Comparison of ENCODE assay signal across 1 cellular context in the genomic region with DNA sequence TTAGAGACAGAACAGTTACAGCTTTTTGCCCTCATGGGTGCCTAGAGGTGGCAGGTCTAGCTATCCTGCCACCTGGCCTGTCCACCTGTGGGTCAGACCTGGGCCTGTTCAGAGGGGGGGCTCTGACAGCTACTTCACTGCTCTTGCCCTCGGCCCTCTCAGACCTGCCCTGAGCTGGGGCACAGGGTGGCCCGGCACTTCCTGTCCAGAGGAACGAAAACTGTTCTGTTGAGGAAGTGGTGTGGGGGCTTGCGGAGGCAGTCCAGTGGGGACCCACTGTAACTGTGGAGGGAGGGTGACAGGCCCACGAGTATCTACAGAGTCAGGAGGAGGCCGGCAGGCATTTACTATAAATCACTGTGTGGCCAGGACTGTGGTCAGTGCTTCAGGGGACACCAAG.
TF ChIP-seq lines count a peak whose summit lies in the region.

No MANE protein-coding gene starts in this region.

TF ChIP-seq in GM23338, 12 proteins besides CTCF, POLR2A, EP300 and RAD21 (continued from another document):
- TF ChIP-seq JUNB (IDR thresholded peaks at IDR 0.05; ENCODE audit: unreplicated experiment) (no peak), STAT1 (IDR thresholded peaks at IDR 0.05; ENCODE audit: unreplicated experiment) (no peak), EZH2phosphoT487 (IDR thresholded peaks at IDR 0.05; ENCODE audit: unreplicated experiment) (no peak), EZH2 (IDR thresholded peaks at IDR 0.05; ENCODE audit: low read depth, unreplicated experiment) (no peak), CREB1 (CRISPR knock-in tag; IDR thresholded peaks at IDR 0.05; ENCODE audit: low read depth) (no peak), ZNF331 (CRISPR knock-in tag; IDR thresholded peaks at IDR 0.05; ENCODE audit: low read depth) (no peak)
- TF ChIP-seq, protein P1, sequence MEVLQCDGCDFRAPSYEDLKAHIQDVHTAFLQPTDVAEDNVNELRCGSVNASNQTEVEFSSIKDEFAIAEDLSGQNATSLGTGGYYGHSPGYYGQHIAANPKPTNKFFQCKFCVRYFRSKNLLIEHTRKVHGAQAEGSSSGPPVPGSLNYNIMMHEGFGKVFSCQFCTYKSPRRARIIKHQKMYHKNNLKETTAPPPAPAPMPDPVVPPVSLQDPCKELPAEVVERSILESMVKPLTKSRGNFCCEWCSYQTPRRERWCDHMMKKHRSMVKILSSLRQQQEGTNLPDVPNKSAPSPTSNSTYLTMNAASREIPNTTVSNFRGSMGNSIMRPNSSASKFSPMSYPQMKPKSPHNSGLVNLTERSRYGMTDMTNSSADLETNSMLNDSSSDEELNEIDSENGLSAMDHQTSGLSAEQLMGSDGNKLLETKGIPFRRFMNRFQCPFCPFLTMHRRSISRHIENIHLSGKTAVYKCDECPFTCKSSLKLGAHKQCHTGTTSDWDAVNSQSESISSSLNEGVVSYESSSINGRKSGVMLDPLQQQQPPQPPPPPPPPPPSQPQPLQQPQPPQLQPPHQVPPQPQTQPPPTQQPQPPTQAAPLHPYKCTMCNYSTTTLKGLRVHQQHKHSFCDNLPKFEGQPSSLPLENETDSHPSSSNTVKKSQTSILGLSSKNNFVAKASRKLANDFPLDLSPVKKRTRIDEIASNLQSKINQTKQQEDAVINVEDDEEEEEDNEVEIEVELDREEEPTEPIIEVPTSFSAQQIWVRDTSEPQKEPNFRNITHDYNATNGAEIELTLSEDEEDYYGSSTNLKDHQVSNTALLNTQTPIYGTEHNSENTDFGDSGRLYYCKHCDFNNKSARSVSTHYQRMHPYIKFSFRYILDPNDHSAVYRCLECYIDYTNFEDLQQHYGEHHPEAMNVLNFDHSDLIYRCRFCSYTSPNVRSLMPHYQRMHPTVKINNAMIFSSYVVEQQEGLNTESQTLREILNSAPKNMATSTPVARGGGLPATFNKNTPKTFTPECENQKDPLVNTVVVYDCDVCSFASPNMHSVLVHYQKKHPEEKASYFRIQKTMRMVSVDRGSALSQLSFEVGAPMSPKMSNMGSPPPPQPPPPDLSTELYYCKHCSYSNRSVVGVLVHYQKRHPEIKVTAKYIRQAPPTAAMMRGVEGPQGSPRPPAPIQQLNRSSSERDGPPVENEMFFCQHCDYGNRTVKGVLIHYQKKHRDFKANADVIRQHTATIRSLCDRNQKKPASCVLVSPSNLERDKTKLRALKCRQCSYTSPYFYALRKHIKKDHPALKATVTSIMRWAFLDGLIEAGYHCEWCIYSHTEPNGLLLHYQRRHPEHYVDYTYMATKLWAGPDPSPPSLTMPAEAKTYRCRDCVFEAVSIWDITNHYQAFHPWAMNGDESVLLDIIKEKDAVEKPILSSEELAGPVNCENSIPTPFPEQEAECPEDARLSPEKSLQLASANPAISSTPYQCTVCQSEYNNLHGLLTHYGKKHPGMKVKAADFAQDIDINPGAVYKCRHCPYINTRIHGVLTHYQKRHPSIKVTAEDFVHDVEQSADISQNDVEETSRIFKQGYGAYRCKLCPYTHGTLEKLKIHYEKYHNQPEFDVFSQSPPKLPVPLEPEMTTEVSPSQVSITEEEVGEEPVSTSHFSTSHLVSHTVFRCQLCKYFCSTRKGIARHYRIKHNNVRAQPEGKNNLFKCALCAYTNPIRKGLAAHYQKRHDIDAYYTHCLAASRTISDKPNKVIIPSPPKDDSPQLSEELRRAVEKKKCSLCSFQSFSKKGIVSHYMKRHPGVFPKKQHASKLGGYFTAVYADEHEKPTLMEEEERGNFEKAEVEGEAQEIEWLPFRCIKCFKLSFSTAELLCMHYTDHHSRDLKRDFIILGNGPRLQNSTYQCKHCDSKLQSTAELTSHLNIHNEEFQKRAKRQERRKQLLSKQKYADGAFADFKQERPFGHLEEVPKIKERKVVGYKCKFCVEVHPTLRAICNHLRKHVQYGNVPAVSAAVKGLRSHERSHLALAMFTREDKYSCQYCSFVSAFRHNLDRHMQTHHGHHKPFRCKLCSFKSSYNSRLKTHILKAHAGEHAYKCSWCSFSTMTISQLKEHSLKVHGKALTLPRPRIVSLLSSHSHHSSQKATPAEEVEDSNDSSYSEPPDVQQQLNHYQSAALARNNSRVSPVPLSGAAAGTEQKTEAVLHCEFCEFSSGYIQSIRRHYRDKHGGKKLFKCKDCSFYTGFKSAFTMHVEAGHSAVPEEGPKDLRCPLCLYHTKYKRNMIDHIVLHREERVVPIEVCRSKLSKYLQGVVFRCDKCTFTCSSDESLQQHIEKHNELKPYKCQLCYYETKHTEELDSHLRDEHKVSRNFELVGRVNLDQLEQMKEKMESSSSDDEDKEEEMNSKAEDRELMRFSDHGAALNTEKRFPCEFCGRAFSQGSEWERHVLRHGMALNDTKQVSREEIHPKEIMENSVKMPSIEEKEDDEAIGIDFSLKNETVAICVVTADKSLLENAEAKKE (CRISPR knock-in tag; IDR thresholded peaks at IDR 0.05), result no peak
- TF ChIP-seq, protein P2, sequence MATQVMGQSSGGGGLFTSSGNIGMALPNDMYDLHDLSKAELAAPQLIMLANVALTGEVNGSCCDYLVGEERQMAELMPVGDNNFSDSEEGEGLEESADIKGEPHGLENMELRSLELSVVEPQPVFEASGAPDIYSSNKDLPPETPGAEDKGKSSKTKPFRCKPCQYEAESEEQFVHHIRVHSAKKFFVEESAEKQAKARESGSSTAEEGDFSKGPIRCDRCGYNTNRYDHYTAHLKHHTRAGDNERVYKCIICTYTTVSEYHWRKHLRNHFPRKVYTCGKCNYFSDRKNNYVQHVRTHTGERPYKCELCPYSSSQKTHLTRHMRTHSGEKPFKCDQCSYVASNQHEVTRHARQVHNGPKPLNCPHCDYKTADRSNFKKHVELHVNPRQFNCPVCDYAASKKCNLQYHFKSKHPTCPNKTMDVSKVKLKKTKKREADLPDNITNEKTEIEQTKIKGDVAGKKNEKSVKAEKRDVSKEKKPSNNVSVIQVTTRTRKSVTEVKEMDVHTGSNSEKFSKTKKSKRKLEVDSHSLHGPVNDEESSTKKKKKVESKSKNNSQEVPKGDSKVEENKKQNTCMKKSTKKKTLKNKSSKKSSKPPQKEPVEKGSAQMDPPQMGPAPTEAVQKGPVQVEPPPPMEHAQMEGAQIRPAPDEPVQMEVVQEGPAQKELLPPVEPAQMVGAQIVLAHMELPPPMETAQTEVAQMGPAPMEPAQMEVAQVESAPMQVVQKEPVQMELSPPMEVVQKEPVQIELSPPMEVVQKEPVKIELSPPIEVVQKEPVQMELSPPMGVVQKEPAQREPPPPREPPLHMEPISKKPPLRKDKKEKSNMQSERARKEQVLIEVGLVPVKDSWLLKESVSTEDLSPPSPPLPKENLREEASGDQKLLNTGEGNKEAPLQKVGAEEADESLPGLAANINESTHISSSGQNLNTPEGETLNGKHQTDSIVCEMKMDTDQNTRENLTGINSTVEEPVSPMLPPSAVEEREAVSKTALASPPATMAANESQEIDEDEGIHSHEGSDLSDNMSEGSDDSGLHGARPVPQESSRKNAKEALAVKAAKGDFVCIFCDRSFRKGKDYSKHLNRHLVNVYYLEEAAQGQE (IDR thresholded peaks at IDR 0.05; ENCODE audit: unreplicated experiment), result no peak
TF ChIP-seq in GM23338: peak in this region for 0.
